8 cellular contexts compared by ENCODE assay signal in the genomic region with DNA sequence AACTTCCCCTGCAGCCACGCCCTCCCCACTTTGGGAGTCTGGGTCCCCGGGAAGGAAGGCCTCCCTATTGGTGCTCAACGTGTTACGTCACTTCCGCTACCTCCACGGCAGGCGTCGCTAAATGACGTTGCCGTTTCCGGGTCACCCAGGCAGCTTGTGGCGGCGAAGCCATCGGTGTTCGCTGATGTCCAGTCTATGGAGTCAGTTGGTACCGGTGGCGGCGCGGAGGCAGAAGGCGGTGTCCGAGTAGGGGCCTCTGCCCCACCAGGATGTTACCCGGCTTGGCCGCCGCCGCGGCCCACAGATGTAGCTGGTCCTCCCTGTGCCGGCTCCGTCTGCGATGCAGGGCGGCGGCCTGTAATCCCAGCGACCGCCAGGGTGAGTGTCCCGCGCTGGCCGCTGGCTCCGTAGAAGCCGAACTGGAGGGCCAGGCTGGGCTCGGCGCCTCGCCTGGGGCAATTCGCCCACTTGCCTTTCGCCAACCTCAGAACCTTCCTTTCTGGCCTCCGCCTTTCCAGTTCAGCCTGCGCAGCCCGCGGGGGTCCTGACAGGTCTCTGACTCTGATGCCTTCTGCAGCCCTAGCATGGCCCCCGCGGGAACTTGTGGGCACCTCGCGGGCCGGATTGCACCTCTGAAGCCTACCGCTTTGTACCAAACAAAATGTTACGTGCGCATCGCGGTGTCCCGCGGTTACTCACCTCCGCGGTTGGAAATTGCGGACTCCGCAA. TPM values are rescaled to one million over a fixed set of nuclear protein-coding genes. Genes with fewer than 3 reads are reported as not detected.
DNase-seq lines count a peak whose midpoint lies in the region; ATAC-seq, FAIRE-seq and TF ChIP-seq lines count a peak whose summit lies in the region.

A gene (plus strand): TSS at position 148 of the 729 bp plus-strand sequence. CDS start 122 bp downstream, at position 270.

- peak; percentile 95 for FAIRE-seq in H1 (lab: Jason Lieb, UNC)

- H3K9me3 Mint-ChIP-seq in Caco-2 (ENCODE audit: unreplicated experiment) = no peaks in the 10 kb centered on the region
- no peaks in the 10 kb centered on the region for H3K9me3 Mint-ChIP-seq in memory B cell

- ATAC-seq in GM21360 (IDR thresholded peaks at IDR 0.05; ENCODE audit: unreplicated experiment) (peak; percentile 98), memory B cell (ENCODE audit: low read depth) (peak; percentile 95)

- peak within 1 kb of the TSS; percentile 86 to 90 for H3K4me2 ChIP-seq in H1 (ENCODE audit: insufficient read depth in 1 of 2, low read depth in 2 of 2, low read length in 2 of 2)

- H3K4me1 ChIP-seq in Caco-2 (0 out of 2 replicates have a peak, but pooled peaks cover 5% of the 10 kb centered on the region), H1 (replicated peaks in 1 of 4; ENCODE audit: control insufficient read depth in 3 of 4, insufficient read depth in 4 of 4, low read length in 3 of 4) (peaks cover 2 to 11% (median 5%) of the 10 kb centered on the region in 4 experiments; a peak in 6 of 7 replicates)

- H2AK5ac ChIP-seq in H1 (ENCODE audit: low read depth, low read length) = no peak within 1 kb of the TSS

- TF ChIP-seq CTCF in Caco-2 (IDR thresholded peaks at IDR 0.05; ENCODE audit: insufficient read depth in 1 of 2, low read depth in 1 of 2, low read length in 1 of 2, severe bottlenecking in 1 of 2, unreplicated experiment in 1 of 2) (peak; percentile 22 to 32), H1 (IDR thresholded peaks at IDR 0.05; ENCODE audit: control extremely low read depth in 1 of 3, insufficient read depth in 1 of 3, low read depth in 1 of 3, low read length in 3 of 3) (peak; percentile 17 to 41 (median 33))

- H3K27ac Mint-ChIP-seq in Caco-2 (ENCODE audit: unreplicated experiment) (peak within 1 kb of the TSS; percentile 94), memory B cell (peak within 1 kb of the TSS; percentile 94)

- H3K56ac ChIP-seq in H1 (replicated peaks; ENCODE audit: insufficient read length, low read depth, low read length) = no peak within 1 kb of the TSS

- H4K20me1 ChIP-seq in H1 (replicated peaks in 1 of 2; ENCODE audit: control insufficient read depth in 1 of 2, insufficient read depth in 2 of 2, low read length in 2 of 2) = no peaks in the 10 kb centered on the region

- intact Hi-C loops in Caco-2 (cut with micrococcal nuclease; ENCODE audit: unreplicated experiment) = no loop called here

- peak; percentile 92 to 93 for DNase-seq in Caco-2
- peak; percentile 90 for DNase-seq in HT1080 (ENCODE audit: low read depth)
- peak; percentile 88 to 92 for DNase-seq in NOMO-1 (lab: John Stamatoyannopoulos, UW; ENCODE audit: unreplicated experiment in 2 of 2)
- DNase-seq in H1 (ENCODE audit: low read depth in 1 of 2, low spot score in 2 of 2) = peak; percentile 60 to 93
- DNase-seq in memory B cell (ENCODE audit: low spot score in 2 of 2) = peak; percentile 90 to 91
- peak; percentile 75 for DNase-seq in stimulated activated CD8-positive, alpha-beta memory T cell treated with anti-CD3 and anti-CD28 coated beads, Interleukin-12 subunit alpha, Interleukin-12 subunit beta, amount 100 ng/mL, for 24 hours (ENCODE audit: extremely low read depth)

- H2BK15ac ChIP-seq in H1 (ENCODE audit: low read length) = no peak within 1 kb of the TSS; the same call in 1 of the 2 replicates

- H3K36me3 ChIP-seq in Caco-2 (ENCODE audit: control insufficient read depth, insufficient read depth, low read length) (no peaks in the 10 kb centered on the region; the same call in 1 of the 2 replicates), H1 (ENCODE audit: control insufficient read depth in 2 of 4, insufficient read depth in 4 of 4, low read length in 3 of 4) (no peaks in the 10 kb centered on the region)

- H2BK20ac ChIP-seq in H1 (ENCODE audit: low read length) = no peak within 1 kb of the TSS

- no peak for TF ChIP-seq EP300 in H1 (IDR thresholded peaks at IDR 0.05; ENCODE audit: borderline replicate concordance in 1 of 2, low read depth in 2 of 2, low read length in 2 of 2)

- peak in 1 of 2 experiments; percentile 92; a peak in 2 of 3 replicates for TF ChIP-seq POLR2A in H1 (IDR thresholded peaks at IDR 0.05; ENCODE audit: control extremely low read depth in 1 of 2, low read depth in 2 of 2, low read length in 2 of 2)

- no peak; a peak in 2 of 4 replicates for TF ChIP-seq RAD21 in H1 (IDR thresholded peaks at IDR 0.05 in 1 of 2, conservative IDR thresholded peaks at IDR 0.05 in 1 of 2; ENCODE audit: low read depth in 2 of 2, low read length in 2 of 2)

- 2% methylated on average over 62 of the region's 63 CpGs; no CpG with 5 or more reads in 1 of the 2 experiments for WGBS in H1 (ENCODE audit: extremely low coverage in 1 of 2, insufficient coverage in 1 of 2, insufficient read length in 1 of 2, insufficient replicate concordance in 2 of 2, low coverage in 1 of 2, low lambda C conversion rate in 2 of 2, missing lambda C conversion rate in 1 of 2), 2 experiments

- CTCF ChIA-PET in Caco-2 (lab: Charles Lee) = no interaction called here
- CTCF ChIA-PET in activated CD8-positive, alpha-beta memory T cell treated with anti-CD3 and anti-CD28 coated beads for 36 hours (lab: Charles Lee) = interaction anchor here (0.8 kb wide), 1 partner anchor 36 kb away, joined by 3 read pairs; no protein-coding TSS in a partner anchor
- CTCF ChIA-PET in H1 (lab: Charles Lee; ENCODE audit: partially characterized antibody) = interaction anchor here (0.6 to 1.5 kb wide), 5 partner anchors 15 to 287 kb away, joined by 3 read pairs; no protein-coding TSS in a partner anchor

- no peak within 1 kb of the TSS for H2BK120ac ChIP-seq in H1 (replicated peaks; ENCODE audit: low read depth, low read length)

- peaks cover 3% of the 10 kb centered on the region; the same call in 1 of the 2 replicates for H3K79me1 ChIP-seq in H1 (ENCODE audit: low read depth, low read length)

- H4K91ac ChIP-seq in H1 (replicated peaks; ENCODE audit: insufficient read length, low read length) = no peak within 1 kb of the TSS

- H3K4me3 Mint-ChIP-seq in Caco-2 (ENCODE audit: unreplicated experiment) (peak within 1 kb of the TSS; percentile 97), memory B cell (peak within 1 kb of the TSS; percentile 98)

- H3K4ac ChIP-seq in H1 (replicated peaks; ENCODE audit: insufficient read length, low read depth, low read length) = no peak within 1 kb of the TSS

- H3K18ac ChIP-seq in H1 (ENCODE audit: extremely low read depth, low read length) = no peak within 1 kb of the TSS; the same call in 1 of the 2 replicates

- no peak within 1 kb of the TSS for H3K23ac ChIP-seq in H1 (ENCODE audit: insufficient read length)

- H3K14ac ChIP-seq in H1 (ENCODE audit: insufficient read length) = no peak within 1 kb of the TSS

- H3K27me3 Mint-ChIP-seq in Caco-2 (ENCODE audit: insufficient read depth, unreplicated experiment) (no peaks in the 10 kb centered on the region), memory B cell (no peaks in the 10 kb centered on the region)

- POLR2A ChIA-PET in Caco-2 (lab: Charles Lee) = interaction anchor here (0.6 kb wide), 1 partner anchor 744 kb away, joined by 4 read pairs; no protein-coding TSS in a partner anchor
- POLR2A ChIA-PET in activated CD8-positive, alpha-beta memory T cell treated with anti-CD3 and anti-CD28 coated beads for 36 hours (lab: Charles Lee) = interaction anchor here (0.5 to 0.6 kb wide), 2 partner anchors 16 to 19 kb away, joined by 3 read pairs; no protein-coding TSS in a partner anchor
- POLR2A ChIA-PET in H1 (lab: Charles Lee; ENCODE audit: partially characterized antibody) = interaction anchor here (0.6 to 1.6 kb wide), 7 partner anchors 11 to 161 kb away, joined by 3 to 5 read pairs (median 4); no protein-coding TSS in a partner anchor

- H3K4me1 Mint-ChIP-seq in Caco-2 (ENCODE audit: low read depth, unreplicated experiment) (no peaks in the 10 kb centered on the region), memory B cell (peaks cover 6% of the 10 kb centered on the region)

- BruUV-seq in Caco-2 (replicated peaks; lab: Mats Ljungman, UMichigan) = no TSS peak

- H3K9ac ChIP-seq in H1 (replicated peaks in 1 of 4; ENCODE audit: extremely low read depth in 1 of 4, low read depth in 3 of 4, low read length in 3 of 4) = peak within 1 kb of the TSS; percentile 83 to 98 (median 88)

- H3K27me3 ChIP-seq in Caco-2 (replicated peaks; ENCODE audit: control insufficient read depth, insufficient read depth, low read length) (no peaks in the 10 kb centered on the region), H1 (replicated peaks in 1 of 4; ENCODE audit: control insufficient read depth in 3 of 4, extremely low read depth in 1 of 4, insufficient read depth in 3 of 4, low read length in 3 of 4) (no peaks in the 10 kb centered on the region)

- H3K23me2 ChIP-seq in H1 (ENCODE audit: low read depth, low read length) = peaks cover 9% of the 10 kb centered on the region

- peak within 1 kb of the TSS; percentile 84 for H3K27ac ChIP-seq in H1 (ENCODE audit: low read depth, low read length)

- H4K8ac ChIP-seq in H1 (ENCODE audit: extremely low read depth, insufficient read depth, low read length) = peak within 1 kb of the TSS; percentile 94

- H2AFZ ChIP-seq in H1 (ENCODE audit: low read length) = peak within 1 kb of the TSS; percentile 60

- H3K79me2 ChIP-seq in H1 (ENCODE audit: control insufficient read depth in 1 of 2, insufficient read depth in 2 of 2, low read length in 2 of 2) = peaks cover 3 to 51% of the 10 kb centered on the region in 2 experiments

- H3K9me3 ChIP-seq in Caco-2 (no peaks in the 10 kb centered on the region), H1 (ENCODE audit: insufficient read depth in 2 of 2, low read depth in 1 of 2, low read length in 1 of 2) (no peaks in the 10 kb centered on the region)

- peak within 1 kb of the TSS; percentile 67 for H4K5ac ChIP-seq in H1 (ENCODE audit: insufficient read length, low read depth, low read length)

- H2BK5ac ChIP-seq in H1 (ENCODE audit: low read depth, low read length) = peak within 1 kb of the TSS; percentile 86

- peak within 1 kb of the TSS; percentile 12; the same call in 1 of the 2 replicates for H2BK12ac ChIP-seq in H1 (ENCODE audit: low read depth, low read length)

- H3K36me3 Mint-ChIP-seq in Caco-2 (ENCODE audit: insufficient read depth, unreplicated experiment) (peaks cover 13% of the 10 kb centered on the region), memory B cell (no peaks in the 10 kb centered on the region)

- H3K4me3 ChIP-seq in Caco-2 (ENCODE audit: low read depth, low read length) (peak within 1 kb of the TSS; percentile 60), H1 (ENCODE audit: extremely low read depth in 1 of 4, insufficient read depth in 2 of 4, low read depth in 3 of 4, low read length in 4 of 4) (peak within 1 kb of the TSS; percentile 64 to 96 (median 95))

RNA-seq across cellular contexts. Expression of the gene that starts here (rescaled TPM):
- total RNA-seq in Caco-2 (2022) = 54.7 and 57.1 TPM in 2 replicates
- 62.4 and 84.8 TPM in 2 replicates for total RNA-seq in HT1080 (2014; rRNA removed; shearing (Covaris generic))
- 47.9 and 62.1 TPM in 2 replicates for polyA plus RNA-seq in HT1080 (2015; cell fraction: cytosol; rRNA removed)
- polyA plus RNA-seq in HT1080 (2015; cell fraction: nucleus; rRNA removed) = 32.0 and 34.1 TPM in 2 replicates
- total RNA-seq in activated CD8-positive, alpha-beta memory T cell treated with anti-CD3 and anti-CD28 coated beads for 36 hours = 10 to 100 TPM; 60.5 to 61.4 TPM
- total RNA-seq in H1 (2021; fragmentation: NEBNext Ultra II Directional; extraction: Animal tissue kit (Norgen Biotek cat#: 25700)) = 67.2 and 71.0 TPM in 2 replicates
- polyA plus RNA-seq in H1 (2011; rRNA removed) = 33.1 and 41.2 TPM in 2 replicates
- polyA plus RNA-seq in H1 (2011; cell fraction: cytosol; rRNA removed) = 49.7 TPM
- polyA plus RNA-seq in H1 (2011; cell fraction: nucleus; rRNA removed) = 30.7 TPM
- polyA plus RNA-seq in H1 (2012, experiment 1 of 2) = 35.8 to 47.3 TPM (median 40.6 TPM) in 4 replicates
- 1.9 TPM for polyA plus RNA-seq in H1 (2012, experiment 2 of 2)
- 31.9 TPM for polyA plus RNA-seq in H1 (2013, experiment 1 of 2)
- 35.3 TPM for polyA plus RNA-seq in H1 (2013, experiment 2 of 2)
- polyA minus RNA-seq in H1 (2011; rRNA and poly(A)+ RNA removed) = 50.8 and 76.0 TPM in 2 replicates
- 59.6 TPM for polyA minus RNA-seq in H1 (2011; cell fraction: cytosol; rRNA and poly(A)+ RNA removed)
- polyA minus RNA-seq in H1 (2011; cell fraction: nucleus; rRNA and poly(A)+ RNA removed) = 73.7 TPM

Comparison
In these comparisons a context has a peak if more than half of its experiments do, and no peak if none do; other contexts are left out.
1. Peak in every context shown above with its lines: DNase-seq, ATAC-seq, H3K4me3 ChIP-seq and H3K27ac ChIP-seq.